8 cellular contexts compared by ENCODE assay signal in genomic region chr19:35740423-35741215, GRCh38. TPM values are rescaled to one million over a fixed set of nuclear protein-coding genes. Genes with fewer than 3 reads are reported as not detected.
DNase-seq lines count a peak whose midpoint lies in the region; ATAC-seq, FAIRE-seq and TF ChIP-seq lines count a peak whose summit lies in the region.

No MANE protein-coding gene starts in this region.

- peak overlapping the region; percentile 81 for H3K4me3 Mint-ChIP-seq in WTC11

- no peaks in the 10 kb centered on the region for H3K9me3 ChIP-seq in keratinocyte (ENCODE audit: control insufficient read depth, low read depth, low read length)

- H3K27me3 Mint-ChIP-seq in WTC11 (ENCODE audit: low read depth) = no peaks in the 10 kb centered on the region

- H3K4me1 ChIP-seq in keratinocyte (ENCODE audit: control insufficient read depth, extremely low read depth, insufficient read depth, low read length) = peaks cover 13% of the 10 kb centered on the region

- CTCF ChIA-PET in WTC11 (lab: Charles Lee) = interaction anchor here (0.5 to 1.6 kb wide), 25 partner anchors 8 to 599 kb away, joined by 3 to 25 read pairs (median 3); partner anchors contain the start of genes COX6B1, LIN37 and PROSER3

- TF ChIP-seq CTCF in WTC11 (IDR thresholded peaks at IDR 0.05) = no peak
- TF ChIP-seq CTCF in cardiac fibroblast (IDR thresholded peaks at IDR 0.05; ENCODE audit: low read depth, low read length) = peak; percentile 29
- peak in 1 of 3 experiments; percentile 22 for TF ChIP-seq CTCF in keratinocyte (optimal IDR thresholded peaks at IDR 0.05 in 1 of 3, IDR thresholded peaks at IDR 0.05 in 1 of 3, conservative IDR thresholded peaks at IDR 0.05 in 1 of 3; ENCODE audit: extremely low read depth in 1 of 3, insufficient read depth in 2 of 3, low read length in 3 of 3)

- peak; percentile 98 for DNase-seq in AG08396 (ENCODE audit: low spot score)
- DNase-seq in NCI-H2227 treated with DMSO at 0.1 percent for 48 hours (lab: John Stamatoyannopoulos, UW) = peak; percentile 100
- DNase-seq in WTC11 (ENCODE audit: low spot score) = peak; percentile 99
- DNase-seq in cardiac fibroblast (ENCODE audit: low read depth in 2 of 2) = peak; percentile 96 to 97
- peak; percentile 70 for DNase-seq in keratinocyte (ENCODE audit: low read depth, low spot score)
- peak; percentile 92 to 94 (median 93) for DNase-seq in stimulated activated CD4-positive, alpha-beta T cell treated with anti-CD3 and anti-CD28 coated beads, Interleukin-12 subunit alpha, Interleukin-12 subunit beta, amount 100 ng/mL, for 48 hours (ENCODE audit: low read depth in 2 of 3, low spot score in 1 of 3)

- peaks cover 21% of the 10 kb centered on the region for H3K36me3 Mint-ChIP-seq in WTC11

- peaks cover 11% of the 10 kb centered on the region for H3K4me1 Mint-ChIP-seq in WTC11

- FAIRE-seq in keratinocyte (lab: Jason Lieb, UNC) = peak; percentile 5

- no peaks in the 10 kb centered on the region for H3K9me1 ChIP-seq in keratinocyte (ENCODE audit: control insufficient read depth, extremely low read depth, insufficient read depth, low read length)

- peaks cover 26 to 28% of the 10 kb centered on the region in 2 experiments for H3K36me3 ChIP-seq in keratinocyte (ENCODE audit: control insufficient read depth in 2 of 2, extremely low read depth in 1 of 2, insufficient read depth in 2 of 2, low read length in 2 of 2)

- peak overlapping the region; percentile 99 for H3K27ac Mint-ChIP-seq in WTC11

- POLR2A ChIA-PET in WTC11 (lab: Charles Lee) = interaction anchor here (0.5 to 1.3 kb wide), 18 partner anchors 10 to 1955 kb away, joined by 3 to 13 read pairs (median 4); partner anchors contain the start of genes COX6B1, HSPB6, PROSER3 and SYNE4

- H3K4me3 ChIP-seq in cardiac fibroblast (replicated peaks in 1 of 2; ENCODE audit: low read depth in 2 of 2, low read length in 2 of 2) (peak overlapping the region; percentile 58 to 62), keratinocyte (ENCODE audit: control insufficient read depth in 2 of 3, extremely low read depth in 1 of 3, insufficient read depth in 2 of 3, low read depth in 1 of 3, low read length in 3 of 3) (peak overlapping the region; percentile 44 to 84 (median 79))

- no peaks in the 10 kb centered on the region for H3K27me3 ChIP-seq in keratinocyte (ENCODE audit: control insufficient read depth, extremely low read depth, insufficient read depth, low read length)

- peaks cover 3% of the 10 kb centered on the region for H4K20me1 ChIP-seq in keratinocyte (ENCODE audit: control insufficient read depth, extremely low read depth, insufficient read depth, low read length)

- peak; percentile 65 for ATAC-seq in GM18909 (IDR thresholded peaks at IDR 0.05; ENCODE audit: poor library complexity, unreplicated experiment)
- peak; percentile 55 for ATAC-seq in HG03175 (IDR thresholded peaks at IDR 0.05; ENCODE audit: unreplicated experiment)
- peak; percentile 76 for ATAC-seq in WTC11

- H3K27ac ChIP-seq in keratinocyte (ENCODE audit: control insufficient read depth, insufficient read depth, low read length) = peak overlapping the region; percentile 8

- H2AFZ ChIP-seq in keratinocyte (ENCODE audit: control insufficient read depth, low read length) = peak overlapping the region; percentile 95

- peak overlapping the region; percentile 61 for H3K9ac ChIP-seq in keratinocyte (ENCODE audit: control insufficient read depth, extremely low read depth, insufficient read depth, low read length)

- peak overlapping the region; percentile 98 for H3K4me2 ChIP-seq in keratinocyte (ENCODE audit: control insufficient read depth, extremely low read depth, insufficient read depth, low read depth, low read length)

- peaks cover 3% of the 10 kb centered on the region for H3K79me2 ChIP-seq in keratinocyte (ENCODE audit: control insufficient read depth, insufficient read depth, low read length)

- dilution Hi-C loops in keratinocyte (cut with MboI; ENCODE audit: extremely low pct_ligation_motif_present, low sequenced_read_pairs) = no loop called here

- no peaks in the 10 kb centered on the region for H3K9me3 Mint-ChIP-seq in WTC11

TF ChIP-seq in WTC11, 78 proteins besides CTCF, POLR2A, EP300 and RAD21 (continues in another document):
- TF ChIP-seq SMAD4 (CRISPR knock-in tag; IDR thresholded peaks at IDR 0.05) (no peak), ZNF396 (CRISPR knock-in tag; IDR thresholded peaks at IDR 0.05; ENCODE audit: borderline replicate concordance) (no peak), FOXK1 (CRISPR knock-in tag; IDR thresholded peaks at IDR 0.05) (peak; percentile 79), CREM (CRISPR knock-in tag; IDR thresholded peaks at IDR 0.05) (no peak; the same call in 1 of the 2 replicates), MYBL2 (CRISPR knock-in tag; IDR thresholded peaks at IDR 0.05) (0 out of 2 replicates have a peak, but pooled peaks have one; percentile 47), ESRRA (CRISPR knock-in tag; IDR thresholded peaks at IDR 0.05; ENCODE audit: borderline replicate concordance) (no peak), RORB (CRISPR knock-in tag; IDR thresholded peaks at IDR 0.05) (no peak), CREB1 (CRISPR knock-in tag; IDR thresholded peaks at IDR 0.05) (0 out of 2 replicates have a peak, but pooled peaks have one; percentile 52), ZNF138 (CRISPR knock-in tag; conservative IDR thresholded peaks at IDR 0.05) (no peak)
- TF ChIP-seq, protein P1, sequence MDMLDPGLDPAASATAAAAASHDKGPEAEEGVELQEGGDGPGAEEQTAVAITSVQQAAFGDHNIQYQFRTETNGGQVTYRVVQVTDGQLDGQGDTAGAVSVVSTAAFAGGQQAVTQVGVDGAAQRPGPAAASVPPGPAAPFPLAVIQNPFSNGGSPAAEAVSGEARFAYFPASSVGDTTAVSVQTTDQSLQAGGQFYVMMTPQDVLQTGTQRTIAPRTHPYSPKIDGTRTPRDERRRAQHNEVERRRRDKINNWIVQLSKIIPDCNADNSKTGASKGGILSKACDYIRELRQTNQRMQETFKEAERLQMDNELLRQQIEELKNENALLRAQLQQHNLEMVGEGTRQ (CRISPR knock-in tag; IDR thresholded peaks at IDR 0.05) = no peak
- TF ChIP-seq, protein P2, sequence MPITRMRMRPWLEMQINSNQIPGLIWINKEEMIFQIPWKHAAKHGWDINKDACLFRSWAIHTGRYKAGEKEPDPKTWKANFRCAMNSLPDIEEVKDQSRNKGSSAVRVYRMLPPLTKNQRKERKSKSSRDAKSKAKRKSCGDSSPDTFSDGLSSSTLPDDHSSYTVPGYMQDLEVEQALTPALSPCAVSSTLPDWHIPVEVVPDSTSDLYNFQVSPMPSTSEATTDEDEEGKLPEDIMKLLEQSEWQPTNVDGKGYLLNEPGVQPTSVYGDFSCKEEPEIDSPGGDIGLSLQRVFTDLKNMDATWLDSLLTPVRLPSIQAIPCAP (CRISPR knock-in tag; IDR thresholded peaks at IDR 0.05) = no peak; the same call in 1 of the 2 replicates

RNA-seq across cellular contexts. Expression of gene IGFLR1, which starts 1.6 kb away (rescaled TPM):
- total RNA-seq in WTC11 (2021) = 9.9 to 12.7 TPM (median 12.3 TPM) in 3 replicates
- 0.27 to 1.2 TPM (median 0.34 TPM) in 3 replicates for polyA plus RNA-seq in keratinocyte
- polyA plus RNA-seq in keratinocyte (2011; ENCODE audit: low read depth) = not detected
- 0.15 and 0.48 TPM in 2 replicates for polyA plus RNA-seq in keratinocyte (2011; cell fraction: cytosol; rRNA removed)
- 0.84 and 3.2 TPM in 2 replicates for polyA plus RNA-seq in keratinocyte (2011; cell fraction: nucleus; rRNA removed)
- polyA plus RNA-seq in keratinocyte (2012; ENCODE audit: low replicate concordance) = 0.59 and 0.81 TPM in 2 replicates
- 0.96 to 7.2 TPM (median 2.7 TPM) in 3 replicates for polyA minus RNA-seq in keratinocyte
- polyA minus RNA-seq in keratinocyte (2011; cell fraction: cytosol; rRNA and poly(A)+ RNA removed) = not detected
- polyA minus RNA-seq in keratinocyte (2011; cell fraction: nucleus; rRNA and poly(A)+ RNA removed) = 1.3 TPM in 1 of 2 replicates, not detected in the other

RNA-seq across cellular contexts. Expression of gene U2AF1L4, which starts 4.6 kb away (rescaled TPM):
- 19.7 to 20.9 TPM (median 20.8 TPM) in 3 replicates for total RNA-seq in WTC11 (2021)
- polyA plus RNA-seq in keratinocyte = 8.9 to 14.7 TPM (median 11.4 TPM) in 3 replicates
- 1.8 TPM for polyA plus RNA-seq in keratinocyte (2011; ENCODE audit: low read depth)
- 6.4 and 10.2 TPM in 2 replicates for polyA plus RNA-seq in keratinocyte (2011; cell fraction: cytosol; rRNA removed)
- 27.2 and 32.1 TPM in 2 replicates for polyA plus RNA-seq in keratinocyte (2011; cell fraction: nucleus; rRNA removed)
- 9.0 and 12.1 TPM in 2 replicates for polyA plus RNA-seq in keratinocyte (2012; ENCODE audit: low replicate concordance)
- 4.3 to 8.7 TPM (median 8.3 TPM) in 3 replicates for polyA minus RNA-seq in keratinocyte
- 3.5 TPM for polyA minus RNA-seq in keratinocyte (2011; cell fraction: cytosol; rRNA and poly(A)+ RNA removed)
- 3.8 and 4.7 TPM in 2 replicates for polyA minus RNA-seq in keratinocyte (2011; cell fraction: nucleus; rRNA and poly(A)+ RNA removed)

RNA-seq across cellular contexts. Expression of gene PSENEN, which starts 4.8 kb away (rescaled TPM):
- 80.3 to 85.3 TPM (median 84.0 TPM) in 3 replicates for total RNA-seq in WTC11 (2021)
- 36.2 to 53.8 TPM (median 49.7 TPM) in 3 replicates for polyA plus RNA-seq in keratinocyte
- 3.1 TPM for polyA plus RNA-seq in keratinocyte (2011; ENCODE audit: low read depth)
- 49.4 and 58.2 TPM in 2 replicates for polyA plus RNA-seq in keratinocyte (2011; cell fraction: cytosol; rRNA removed)
- 36.8 and 56.0 TPM in 2 replicates for polyA plus RNA-seq in keratinocyte (2011; cell fraction: nucleus; rRNA removed)
- 70.6 and 72.7 TPM in 2 replicates for polyA plus RNA-seq in keratinocyte (2012; ENCODE audit: low replicate concordance)
- polyA minus RNA-seq in keratinocyte = 33.1 to 60.8 TPM (median 41.5 TPM) in 3 replicates
- polyA minus RNA-seq in keratinocyte (2011; cell fraction: cytosol; rRNA and poly(A)+ RNA removed) = 14.2 TPM
- 13.9 and 15.4 TPM in 2 replicates for polyA minus RNA-seq in keratinocyte (2011; cell fraction: nucleus; rRNA and poly(A)+ RNA removed)

RNA-seq across cellular contexts. Expression of gene LIN37, which starts 7.8 kb away (rescaled TPM):
- total RNA-seq in WTC11 (2021) = 4.7 to 6.4 TPM (median 5.6 TPM) in 3 replicates
- 6.7 to 11.8 TPM (median 9.2 TPM) in 3 replicates for polyA plus RNA-seq in keratinocyte
- polyA plus RNA-seq in keratinocyte (2011; ENCODE audit: low read depth) = 6.4 TPM
- 6.7 and 11.7 TPM in 2 replicates for polyA plus RNA-seq in keratinocyte (2011; cell fraction: cytosol; rRNA removed)
- 29.9 and 31.0 TPM in 2 replicates for polyA plus RNA-seq in keratinocyte (2011; cell fraction: nucleus; rRNA removed)
- 14.0 and 15.0 TPM in 2 replicates for polyA plus RNA-seq in keratinocyte (2012; ENCODE audit: low replicate concordance)
- 4.1 to 11.4 TPM (median 9.2 TPM) in 3 replicates for polyA minus RNA-seq in keratinocyte
- polyA minus RNA-seq in keratinocyte (2011; cell fraction: cytosol; rRNA and poly(A)+ RNA removed) = 40.7 TPM
- 7.9 and 8.4 TPM in 2 replicates for polyA minus RNA-seq in keratinocyte (2011; cell fraction: nucleus; rRNA and poly(A)+ RNA removed)

RNA-seq across cellular contexts. Expression of gene HSPB6, which starts 16.2 kb away (rescaled TPM):
- total RNA-seq in WTC11 (2021) = 1.4 to 2.5 TPM (median 1.7 TPM) in 3 replicates
- polyA plus RNA-seq in keratinocyte = not detected in 3 replicates
- polyA plus RNA-seq in keratinocyte (2011; ENCODE audit: low read depth) = not detected
- polyA plus RNA-seq in keratinocyte (2011; cell fraction: cytosol; rRNA removed) = not detected in 2 replicates
- polyA plus RNA-seq in keratinocyte (2011; cell fraction: nucleus; rRNA removed) = not detected in 2 replicates
- 0.07 and 0.17 TPM in 2 replicates for polyA plus RNA-seq in keratinocyte (2012; ENCODE audit: low replicate concordance)
- polyA minus RNA-seq in keratinocyte = 0.20 TPM in 1 of 3 replicates, not detected in the others
- polyA minus RNA-seq in keratinocyte (2011; cell fraction: cytosol; rRNA and poly(A)+ RNA removed) = not detected
- polyA minus RNA-seq in keratinocyte (2011; cell fraction: nucleus; rRNA and poly(A)+ RNA removed) = not detected in 2 replicates

Comparison
In these comparisons a context has a peak if more than half of its experiments do, and no peak if none do; other contexts are left out.
1. Peak in every context shown above with its lines: DNase-seq, ATAC-seq, H3K4me3 ChIP-seq and H3K27ac ChIP-seq.